8 cellular contexts compared by ENCODE assay signal in genomic region chr12:118307069-118307954, GRCh38.
DNase-seq lines count a peak whose midpoint lies in the region; ATAC-seq and TF ChIP-seq lines count a peak whose summit lies in the region.

No MANE protein-coding gene starts in this region.

- H3K9me2 ChIP-seq in Karpas-422 (replicated peaks; ENCODE audit: insufficient read depth, low read length) = no peaks in the 10 kb centered on the region

- POLR2A ChIA-PET in A673 (lab: Charles Lee; ENCODE audit: low non-redundant PET) = interaction anchor here (0.5 kb wide), 1 partner anchor 86 kb away, joined by 3 read pairs; no protein-coding TSS in a partner anchor

- H3K4me1 ChIP-seq in A673 (ENCODE audit: insufficient read depth, low read length, poor library complexity, severe bottlenecking) = peaks cover 58% of the 10 kb centered on the region
- peaks cover 53% of the 10 kb centered on the region for H3K4me1 ChIP-seq in Karpas-422 (ENCODE audit: low read length)
- no peaks in the 10 kb centered on the region for H3K4me1 ChIP-seq in H9 (ENCODE audit: insufficient read depth, low read length)

- H3K18ac ChIP-seq in H9 (ENCODE audit: insufficient read length, low read depth, low read length) = no peak overlapping the region

- TF ChIP-seq CTCF in A673 (conservative IDR thresholded peaks at IDR 0.05; ENCODE audit: low read depth, low read length) (no peak), H9 (conservative IDR thresholded peaks at IDR 0.05) (no peak)

- no peak overlapping the region for H3K14ac ChIP-seq in H9 (ENCODE audit: insufficient read depth, low read length)

- no peak overlapping the region for H3K56ac ChIP-seq in H9 (ENCODE audit: insufficient read length, low read depth, low read length)

- no peaks in the 10 kb centered on the region for H3K27me3 Mint-ChIP-seq in activated T-helper 17 cell treated with anti-CD3 and anti-CD28 coated beads, Interleukin-2, amount 50 U/mL, for 72 hours
- no peaks in the 10 kb centered on the region for H3K27me3 Mint-ChIP-seq in stimulated activated memory B cell treated with anti-CD40 and anti-IgM and Interleukin-4, amounts not matched to agents 10 μg/mL and 1 μg/mL and 100 μg/mL, for 72 hours
- no peaks in the 10 kb centered on the region for H3K27me3 Mint-ChIP-seq in H9 (ENCODE audit: low read depth)

- H3K79me1 ChIP-seq in H9 (ENCODE audit: insufficient read depth, low read depth, low read length, poor library complexity, severe bottlenecking) = no peaks in the 10 kb centered on the region

- no CpG with 5 or more reads among the region's 8 CpGs for whole genome bisulfite sequencing in H9 (ENCODE audit: extremely low coverage, insufficient read length, low lambda C conversion rate)

- H3K23me2 ChIP-seq in H9 (ENCODE audit: insufficient read length, low read depth, low read length, poor library complexity, severe bottlenecking) = no peaks in the 10 kb centered on the region

- H4K5ac ChIP-seq in H9 (ENCODE audit: insufficient read length, low read depth, low read length) = no peak overlapping the region

- H3K4me2 ChIP-seq in Karpas-422 (ENCODE audit: low read depth, low read length, poor library complexity, severe bottlenecking) = peak overlapping the region; percentile 47
- no peak overlapping the region for H3K4me2 ChIP-seq in H9 (ENCODE audit: insufficient read depth, insufficient read length, low read length)

- H2BK5ac ChIP-seq in H9 (ENCODE audit: insufficient read length, low read length) = no peak overlapping the region

- H3K27ac ChIP-seq in A673 (ENCODE audit: low read depth, low read length, poor library complexity, severe bottlenecking) (peak overlapping the region; percentile 84), Karpas-422 (ENCODE audit: low read length) (peak overlapping the region; percentile 69), H9 (ENCODE audit: insufficient read length, low read depth, low read length) (no peak overlapping the region)

- peak overlapping the region; percentile 93 for H3K27ac Mint-ChIP-seq in activated T-helper 17 cell treated with anti-CD3 and anti-CD28 coated beads, Interleukin-2, amount 50 U/mL, for 72 hours
- no peak overlapping the region for H3K27ac Mint-ChIP-seq in stimulated activated memory B cell treated with anti-CD40 and anti-IgM and Interleukin-4, amounts not matched to agents 10 μg/mL and 1 μg/mL and 100 μg/mL, for 72 hours
- no peak overlapping the region; a peak in 1 of 7 replicates for H3K27ac Mint-ChIP-seq in H9

- H3K9me3 ChIP-seq in A673 (ENCODE audit: low read depth, low read length, poor library complexity, severe bottlenecking) (no peaks in the 10 kb centered on the region), Karpas-422 (ENCODE audit: low read length) (no peaks in the 10 kb centered on the region), H9 (ENCODE audit: control insufficient read depth, low read depth, low read length) (no peaks in the 10 kb centered on the region)

- H3T11ph ChIP-seq in H9 (ENCODE audit: low read length) = no peak overlapping the region

- H2BK15ac ChIP-seq in H9 (ENCODE audit: low read depth, low read length) = no peak overlapping the region

- no peaks in the 10 kb centered on the region for H3K36me3 Mint-ChIP-seq in activated T-helper 17 cell treated with anti-CD3 and anti-CD28 coated beads, Interleukin-2, amount 50 U/mL, for 72 hours (ENCODE audit: low read depth)
- peaks cover 11% of the 10 kb centered on the region for H3K36me3 Mint-ChIP-seq in stimulated activated memory B cell treated with anti-CD40 and anti-IgM and Interleukin-4, amounts not matched to agents 10 μg/mL and 1 μg/mL and 100 μg/mL, for 72 hours
- H3K36me3 Mint-ChIP-seq in H9 (ENCODE audit: insufficient read depth in 1 of 3, low read depth in 3 of 3) = no peaks in the 10 kb centered on the region

- H4K91ac ChIP-seq in H9 (ENCODE audit: insufficient read length, low read depth, low read length) = no peak overlapping the region

- intact Hi-C loops in A673 (cut with micrococcal nuclease; ENCODE audit: unreplicated experiment) = no loop called here

- peak overlapping the region; percentile 30 for H3K4me3 ChIP-seq in A673 (ENCODE audit: low read depth, low read length, poor library complexity, severe bottlenecking)
- H3K4me3 ChIP-seq in Karpas-422 (ENCODE audit: low read length) = 0 out of 2 replicates have a peak overlapping the region, but pooled peaks have one; percentile 6

- H3K79me2 ChIP-seq in Karpas-422 (ENCODE audit: low read length) (peaks cover 95% of the 10 kb centered on the region), H9 (ENCODE audit: insufficient read depth, low read length) (no peaks in the 10 kb centered on the region)

- H2BK12ac ChIP-seq in H9 (ENCODE audit: insufficient read length, low read depth, low read length) = no peak overlapping the region

- DNase-seq in A673 (ENCODE audit: low spot score) (peak; percentile 86), Karpas-422 (peak; percentile 51), hepatic stellate cell (ENCODE audit: low spot score) (peak; percentile 50), H9 (no peak), hippocampal formation (lab: John Stamatoyannopoulos, UW) (no peak)

- no peak overlapping the region for H3K4ac ChIP-seq in H9 (ENCODE audit: low read depth, low read length)

- TSS peak; percentile 32 for BruUV-seq in A673 (replicated peaks; lab: Mats Ljungman, UMichigan)

- H3K9ac ChIP-seq in Karpas-422 (ENCODE audit: low read length) (peak overlapping the region; percentile 28; the same call in 1 of the 2 replicates), H9 (ENCODE audit: extremely low read depth, insufficient read length, low read length) (no peak overlapping the region)

- H4K20me1 ChIP-seq in Karpas-422 (ENCODE audit: insufficient read depth, low read depth, low read length) = no peaks in the 10 kb centered on the region
- no peaks in the 10 kb centered on the region for H4K20me1 ChIP-seq in H9 (ENCODE audit: control insufficient read depth, insufficient read depth, insufficient read length)

- H3K36me3 ChIP-seq in A673 (ENCODE audit: insufficient read depth, low read length, poor library complexity, severe bottlenecking) (no peaks in the 10 kb centered on the region), Karpas-422 (ENCODE audit: insufficient read depth, low read length) (no peaks in the 10 kb centered on the region)

- no peaks in the 10 kb centered on the region for H3K27me3 ChIP-seq in A673 (replicated peaks; ENCODE audit: insufficient read depth, low read depth, low read length, poor library complexity)
- H3K27me3 ChIP-seq in Karpas-422 (ENCODE audit: low read length) = no peaks in the 10 kb centered on the region
- no peaks in the 10 kb centered on the region for H3K27me3 ChIP-seq in H9 (ENCODE audit: insufficient read depth, low read length)

- no peak overlapping the region for H2AK5ac ChIP-seq in H9 (ENCODE audit: insufficient read length, low read length)

- H2AFZ ChIP-seq in Karpas-422 (ENCODE audit: low read length) (no peak overlapping the region), H9 (ENCODE audit: low read length) (no peak overlapping the region)

- peak overlapping the region; percentile 86 for H3K4me3 Mint-ChIP-seq in activated T-helper 17 cell treated with anti-CD3 and anti-CD28 coated beads, Interleukin-2, amount 50 U/mL, for 72 hours
- peak overlapping the region; percentile 41 for H3K4me3 Mint-ChIP-seq in stimulated activated memory B cell treated with anti-CD40 and anti-IgM and Interleukin-4, amounts not matched to agents 10 μg/mL and 1 μg/mL and 100 μg/mL, for 72 hours
- H3K4me3 Mint-ChIP-seq in H9 = no peak overlapping the region

- peak; percentile 53 for ATAC-seq in GM19351 (IDR thresholded peaks at IDR 0.05; ENCODE audit: unreplicated experiment)
- ATAC-seq in activated T-helper 17 cell treated with anti-CD3 and anti-CD28 coated beads, Interleukin-2, amount 50 U/mL, for 72 hours (replicated peaks) = peak; percentile 82
- ATAC-seq in stimulated activated memory B cell treated with anti-CD40 and anti-IgM and Interleukin-4, amounts not matched to agents 10 μg/mL and 1 μg/mL and 100 μg/mL, for 72 hours = peak; percentile 87

- H2BK120ac ChIP-seq in H9 (ENCODE audit: low read depth, low read length, poor library complexity, severe bottlenecking) = no peak overlapping the region

- CTCF ChIA-PET in A673 (lab: Charles Lee) = no interaction called here

- peaks cover 36% of the 10 kb centered on the region for H3K4me1 Mint-ChIP-seq in activated T-helper 17 cell treated with anti-CD3 and anti-CD28 coated beads, Interleukin-2, amount 50 U/mL, for 72 hours
- H3K4me1 Mint-ChIP-seq in stimulated activated memory B cell treated with anti-CD40 and anti-IgM and Interleukin-4, amounts not matched to agents 10 μg/mL and 1 μg/mL and 100 μg/mL, for 72 hours = peaks cover 43% of the 10 kb centered on the region
- peaks cover 3 to 8% of the 10 kb centered on the region in 2 experiments; a peak in 3 of 4 replicates for H3K4me1 Mint-ChIP-seq in H9

- no peak overlapping the region for H4K8ac ChIP-seq in H9 (replicated peaks; ENCODE audit: insufficient read length, low read depth, low read length)

- no peaks in the 10 kb centered on the region for H3K9me3 Mint-ChIP-seq in activated T-helper 17 cell treated with anti-CD3 and anti-CD28 coated beads, Interleukin-2, amount 50 U/mL, for 72 hours
- no peaks in the 10 kb centered on the region for H3K9me3 Mint-ChIP-seq in stimulated activated memory B cell treated with anti-CD40 and anti-IgM and Interleukin-4, amounts not matched to agents 10 μg/mL and 1 μg/mL and 100 μg/mL, for 72 hours
- no peaks in the 10 kb centered on the region for H3K9me3 Mint-ChIP-seq in H9

- H2BK20ac ChIP-seq in H9 (ENCODE audit: low read depth, low read length, poor library complexity, severe bottlenecking) = no peak overlapping the region

- no peak overlapping the region for H3K23ac ChIP-seq in H9 (ENCODE audit: insufficient read length, low read depth, low read length)

Comparison
In these comparisons a context has a peak if more than half of its experiments do, and no peak if none do; other contexts are left out.
1. DNase-seq: peak in A673 (single experiment), Karpas-422 (single experiment) and hepatic stellate cell (single experiment); none in H9 (single experiment) and hippocampal formation (0 of 2).
2. H3K4me3 Mint-ChIP-seq: peak in activated T-helper 17 cell treated with anti-CD3 and anti-CD28 coated beads, Interleukin-2, amount 50 U/mL, for 72 hours (single experiment) and stimulated activated memory B cell treated with anti-CD40 and anti-IgM and Interleukin-4, amounts not matched to agents 10 μg/mL and 1 μg/mL and 100 μg/mL, for 72 hours (single experiment); none in H9 (0 of 2).
3. Peak in every context shown above with its lines, with median percentiles within 50 percentile points of each other: ATAC-seq.